Comparison of ENCODE assay signal across 29 cellular contexts in genomic region chr20:16846011-16846410, GRCh38.
DNase-seq lines count a peak whose midpoint lies in the region; ATAC-seq and TF ChIP-seq lines count a peak whose summit lies in the region.
"Had no signal": no experiment of that assay in that cellular context is flagged by ENCODE, and none has a peak within 500 bp of the region (broad histone marks: within the 10 kb centered on the region; RNA-seq: fewer than 3 reads in every experiment).

No MANE protein-coding gene starts in this region.

- CTCF ChIA-PET in WTC11 (lab: Charles Lee) = interaction anchor here (0.8 to 1.2 kb wide), 2 partner anchors 24 to 25 kb away, joined by 3 read pairs; no protein-coding TSS in a partner anchor

- H3K4me1 Mint-ChIP-seq in WTC11 = peaks cover 33% of the 10 kb centered on the region
- H3K4me1 Mint-ChIP-seq: activated naive CD8-positive, alpha-beta T cell treated with anti-CD3 and anti-CD28 coated beads, Interleukin-2, amount 50 U/mL, for 24 hours had no signal

- intact Hi-C loops in upper lobe of right lung (cut with DNase I) = no loop called here

- H3K27me3 ChIP-seq in upper lobe of right lung = no peaks in the 10 kb centered on the region
- H3K27me3 ChIP-seq: BE2C, brain microvascular endothelial cell, gastroesophageal sphincter, tibial artery had no signal

- H3K9me3 ChIP-seq in SK-N-MC (ENCODE audit: low read depth, low read length) (no peaks in the 10 kb centered on the region), upper lobe of right lung (no peaks in the 10 kb centered on the region)
- H3K9me3 ChIP-seq: BE2C, Caco-2, gastroesophageal sphincter, HAP-1, tibial artery had no signal

- no peak overlapping the region for H3K4me3 Mint-ChIP-seq in WTC11
- H3K4me3 Mint-ChIP-seq: activated naive CD8-positive, alpha-beta T cell treated with anti-CD3 and anti-CD28 coated beads, Interleukin-2, amount 50 U/mL, for 24 hours; activated T-cell treated with anti-CD3 and anti-CD28 coated beads, Interleukin-2, amount 50 U/mL, for 24 hours; natural killer cell treated with Interleukin-12 subunit alpha and Interleukin-12 subunit beta and Interleukin-15 and Interleukin-18, amount 100 ng/mL, for 72 hours; stimulated activated naive CD8-positive, alpha-beta T cell treated with anti-CD3 and anti-CD28 coated beads, Interleukin-15, Interleukin-2, amounts not matched to agents 100 ng/mL and 50 ng/mL, for 24 hours; T-helper 1 cell treated with Interleukin-12 subunit alpha and Interleukin-12 subunit beta and Interleukin-4 antibody, amounts not matched to agents 30 μg/mL and 1 μg/mL, for 36 hours had no signal

- H3K36me3 ChIP-seq in SK-N-MC (ENCODE audit: insufficient read depth, low read length) (no peaks in the 10 kb centered on the region), upper lobe of right lung (no peaks in the 10 kb centered on the region)
- H3K36me3 ChIP-seq: BE2C, brain microvascular endothelial cell, gastroesophageal sphincter, HAP-1, tibial artery had no signal

- no peak for TF ChIP-seq CTCF in upper lobe of right lung (IDR thresholded peaks at IDR 0.05)
- no peak for TF ChIP-seq CTCF in WTC11 (IDR thresholded peaks at IDR 0.05)

- H3K27ac ChIP-seq in SK-N-MC (peak overlapping the region; percentile 62; the same call in 1 of the 2 replicates), upper lobe of right lung (no peak overlapping the region)
- H3K27ac ChIP-seq: brain microvascular endothelial cell, epithelial cell of prostate, PC-9, tibial artery had no signal

- no peak overlapping the region for H3K27ac Mint-ChIP-seq in WTC11
- H3K27ac Mint-ChIP-seq: activated naive CD8-positive, alpha-beta T cell treated with anti-CD3 and anti-CD28 coated beads, Interleukin-2, amount 50 U/mL, for 24 hours; activated T-cell treated with anti-CD3 and anti-CD28 coated beads, Interleukin-2, amount 50 U/mL, for 24 hours; natural killer cell treated with Interleukin-12 subunit alpha and Interleukin-12 subunit beta and Interleukin-15 and Interleukin-18, amount 100 ng/mL, for 72 hours; stimulated activated naive CD8-positive, alpha-beta T cell treated with anti-CD3 and anti-CD28 coated beads, Interleukin-15, Interleukin-2, amounts not matched to agents 100 ng/mL and 50 ng/mL, for 24 hours; T-helper 1 cell treated with Interleukin-12 subunit alpha and Interleukin-12 subunit beta and Interleukin-4 antibody, amounts not matched to agents 30 μg/mL and 1 μg/mL, for 36 hours had no signal

- H3K9me3 Mint-ChIP-seq in WTC11 = no peaks in the 10 kb centered on the region
- H3K9me3 Mint-ChIP-seq: activated T-cell treated with anti-CD3 and anti-CD28 coated beads, Interleukin-2, amount 50 U/mL, for 24 hours; natural killer cell treated with Interleukin-12 subunit alpha and Interleukin-12 subunit beta and Interleukin-15 and Interleukin-18, amount 100 ng/mL, for 72 hours; T-helper 1 cell treated with Interleukin-12 subunit alpha and Interleukin-12 subunit beta and Interleukin-4 antibody, amounts not matched to agents 30 μg/mL and 1 μg/mL, for 36 hours had no signal

- no peaks in the 10 kb centered on the region for H3K4me1 ChIP-seq in upper lobe of right lung
- H3K4me1 ChIP-seq: BE2C, Caco-2, gastroesophageal sphincter, HAP-1 had no signal

- POLR2A ChIA-PET in WTC11 (lab: Charles Lee) = no interaction called here

- peak overlapping the region; percentile 6 for H3K9ac ChIP-seq in SK-N-MC (ENCODE audit: insufficient read length)

- no peak for ATAC-seq in upper lobe of right lung
- no peak for ATAC-seq in GM19467 (IDR thresholded peaks at IDR 0.05; ENCODE audit: unreplicated experiment)
- no peak for ATAC-seq in WTC11
- ATAC-seq: activated naive CD8-positive, alpha-beta T cell treated with anti-CD3 and anti-CD28 coated beads, Interleukin-2, amount 50 U/mL, for 24 hours; gastroesophageal sphincter; GM12878; natural killer cell treated with Interleukin-12 subunit alpha and Interleukin-12 subunit beta and Interleukin-15 and Interleukin-18, amount 100 ng/mL, for 72 hours; right cardiac atrium had no signal

- no peaks in the 10 kb centered on the region for H3K36me3 Mint-ChIP-seq in WTC11
- H3K36me3 Mint-ChIP-seq: natural killer cell treated with Interleukin-12 subunit alpha and Interleukin-12 subunit beta and Interleukin-15 and Interleukin-18, amount 100 ng/mL, for 72 hours had no signal

- DNase-seq in GM03348 (ENCODE audit: low spot score) (peak; percentile 35), SK-N-MC (ENCODE audit: low read depth, low spot score) (no peak), foreskin melanocyte (peak; percentile 96), stromal cell of bone marrow (ENCODE audit: low read depth) (peak; percentile 20), upper lobe of right lung (no peak), WTC11 (ENCODE audit: low spot score) (no peak)
- DNase-seq: activated gamma-delta T cell treated with Interleukin-2 at 50 U/mL for 16 hours; activated naive CD8-positive, alpha-beta T cell treated with anti-CD3 and anti-CD28 coated beads, Interleukin-2, amount 50 U/mL, for 24 hours; activated T-cell treated with anti-CD3 and anti-CD28 coated beads, Interleukin-2, amount 50 U/mL, for 24 hours; BE2C; brain microvascular endothelial cell; Caco-2; DMS79; hypothalamus; NCI-H2171; NCI-H524; NK-92 treated with Interleukin-12 subunit alpha and Interleukin-12 subunit beta, amount 100 ng/mL, for 24 hours; PC-9; right cardiac atrium; SIG-M5; tibial artery had no signal

- H3K4me3 ChIP-seq in SK-N-MC (0 out of 2 replicates have a peak overlapping the region, but pooled peaks have one; percentile 12), upper lobe of right lung (no peak overlapping the region)
- H3K4me3 ChIP-seq: gastroesophageal sphincter, GM12878, HAP-1, PC-9, tibial artery had no signal

- peaks cover 7% of the 10 kb centered on the region; the same call in 1 of the 2 replicates for H3K27me3 Mint-ChIP-seq in WTC11 (ENCODE audit: low read depth)
- H3K27me3 Mint-ChIP-seq: activated naive CD8-positive, alpha-beta T cell treated with anti-CD3 and anti-CD28 coated beads, Interleukin-2, amount 50 U/mL, for 24 hours; stimulated activated naive CD8-positive, alpha-beta T cell treated with anti-CD3 and anti-CD28 coated beads, Interleukin-15, Interleukin-2, amounts not matched to agents 100 ng/mL and 50 ng/mL, for 24 hours had no signal

TF ChIP-seq in WTC11, 78 proteins besides CTCF, POLR2A, EP300 and RAD21 (continues in another document):
- no peak for TF ChIP-seq TEAD1 (CRISPR knock-in tag; IDR thresholded peaks at IDR 0.05)
- no peak for TF ChIP-seq ZNF121 (CRISPR knock-in tag; IDR thresholded peaks at IDR 0.05)
- TF ChIP-seq, protein P1, sequence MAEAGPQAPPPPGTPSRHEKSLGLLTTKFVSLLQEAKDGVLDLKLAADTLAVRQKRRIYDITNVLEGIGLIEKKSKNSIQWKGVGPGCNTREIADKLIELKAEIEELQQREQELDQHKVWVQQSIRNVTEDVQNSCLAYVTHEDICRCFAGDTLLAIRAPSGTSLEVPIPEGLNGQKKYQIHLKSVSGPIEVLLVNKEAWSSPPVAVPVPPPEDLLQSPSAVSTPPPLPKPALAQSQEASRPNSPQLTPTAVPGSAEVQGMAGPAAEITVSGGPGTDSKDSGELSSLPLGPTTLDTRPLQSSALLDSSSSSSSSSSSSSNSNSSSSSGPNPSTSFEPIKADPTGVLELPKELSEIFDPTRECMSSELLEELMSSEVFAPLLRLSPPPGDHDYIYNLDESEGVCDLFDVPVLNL (CRISPR knock-in tag; IDR thresholded peaks at IDR 0.05; ENCODE audit: borderline replicate concordance, low read depth) = no peak
- TF ChIP-seq ZNF416 (CRISPR knock-in tag; IDR thresholded peaks at IDR 0.05) = no peak
- no peak for TF ChIP-seq KAT7 (CRISPR knock-in tag; IDR thresholded peaks at IDR 0.05; ENCODE audit: borderline replicate concordance)
- no peak for TF ChIP-seq NFYB (CRISPR knock-in tag; conservative IDR thresholded peaks at IDR 0.05; ENCODE audit: low read depth)
- no peak for TF ChIP-seq SMAD4 (CRISPR knock-in tag; IDR thresholded peaks at IDR 0.05)
- TF ChIP-seq, protein P2, sequence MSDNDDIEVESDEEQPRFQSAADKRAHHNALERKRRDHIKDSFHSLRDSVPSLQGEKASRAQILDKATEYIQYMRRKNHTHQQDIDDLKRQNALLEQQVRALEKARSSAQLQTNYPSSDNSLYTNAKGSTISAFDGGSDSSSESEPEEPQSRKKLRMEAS (CRISPR knock-in tag; IDR thresholded peaks at IDR 0.05) = no peak
- TF ChIP-seq FOXK1 (CRISPR knock-in tag; IDR thresholded peaks at IDR 0.05) = no peak
- TF ChIP-seq, protein P3, sequence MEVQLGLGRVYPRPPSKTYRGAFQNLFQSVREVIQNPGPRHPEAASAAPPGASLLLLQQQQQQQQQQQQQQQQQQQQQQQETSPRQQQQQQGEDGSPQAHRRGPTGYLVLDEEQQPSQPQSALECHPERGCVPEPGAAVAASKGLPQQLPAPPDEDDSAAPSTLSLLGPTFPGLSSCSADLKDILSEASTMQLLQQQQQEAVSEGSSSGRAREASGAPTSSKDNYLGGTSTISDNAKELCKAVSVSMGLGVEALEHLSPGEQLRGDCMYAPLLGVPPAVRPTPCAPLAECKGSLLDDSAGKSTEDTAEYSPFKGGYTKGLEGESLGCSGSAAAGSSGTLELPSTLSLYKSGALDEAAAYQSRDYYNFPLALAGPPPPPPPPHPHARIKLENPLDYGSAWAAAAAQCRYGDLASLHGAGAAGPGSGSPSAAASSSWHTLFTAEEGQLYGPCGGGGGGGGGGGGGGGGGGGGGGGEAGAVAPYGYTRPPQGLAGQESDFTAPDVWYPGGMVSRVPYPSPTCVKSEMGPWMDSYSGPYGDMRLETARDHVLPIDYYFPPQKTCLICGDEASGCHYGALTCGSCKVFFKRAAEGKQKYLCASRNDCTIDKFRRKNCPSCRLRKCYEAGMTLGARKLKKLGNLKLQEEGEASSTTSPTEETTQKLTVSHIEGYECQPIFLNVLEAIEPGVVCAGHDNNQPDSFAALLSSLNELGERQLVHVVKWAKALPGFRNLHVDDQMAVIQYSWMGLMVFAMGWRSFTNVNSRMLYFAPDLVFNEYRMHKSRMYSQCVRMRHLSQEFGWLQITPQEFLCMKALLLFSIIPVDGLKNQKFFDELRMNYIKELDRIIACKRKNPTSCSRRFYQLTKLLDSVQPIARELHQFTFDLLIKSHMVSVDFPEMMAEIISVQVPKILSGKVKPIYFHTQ (CRISPR knock-in tag; IDR thresholded peaks at IDR 0.05) = no peak
- no peak for TF ChIP-seq ZNF396 (CRISPR knock-in tag; IDR thresholded peaks at IDR 0.05; ENCODE audit: borderline replicate concordance)
- TF ChIP-seq GTF2I (CRISPR knock-in tag; conservative IDR thresholded peaks at IDR 0.05) = no peak
- no peak for TF ChIP-seq TP53 (CRISPR knock-in tag; IDR thresholded peaks at IDR 0.05)
- no peak for TF ChIP-seq GRHL2 (CRISPR knock-in tag; IDR thresholded peaks at IDR 0.05; ENCODE audit: insufficient replicate concordance, severe bottlenecking)

Comparison
In these comparisons a context has a peak if more than half of its experiments do, and no peak if none do; other contexts are left out.
1. DNase-seq: peak in GM03348 (single experiment), foreskin melanocyte (single experiment) and stromal cell of bone marrow (single experiment); none in SK-N-MC (single experiment), upper lobe of right lung (single experiment) and WTC11 (single experiment).